ENCODE assay signal across 1 cellular context in the genomic region with DNA sequence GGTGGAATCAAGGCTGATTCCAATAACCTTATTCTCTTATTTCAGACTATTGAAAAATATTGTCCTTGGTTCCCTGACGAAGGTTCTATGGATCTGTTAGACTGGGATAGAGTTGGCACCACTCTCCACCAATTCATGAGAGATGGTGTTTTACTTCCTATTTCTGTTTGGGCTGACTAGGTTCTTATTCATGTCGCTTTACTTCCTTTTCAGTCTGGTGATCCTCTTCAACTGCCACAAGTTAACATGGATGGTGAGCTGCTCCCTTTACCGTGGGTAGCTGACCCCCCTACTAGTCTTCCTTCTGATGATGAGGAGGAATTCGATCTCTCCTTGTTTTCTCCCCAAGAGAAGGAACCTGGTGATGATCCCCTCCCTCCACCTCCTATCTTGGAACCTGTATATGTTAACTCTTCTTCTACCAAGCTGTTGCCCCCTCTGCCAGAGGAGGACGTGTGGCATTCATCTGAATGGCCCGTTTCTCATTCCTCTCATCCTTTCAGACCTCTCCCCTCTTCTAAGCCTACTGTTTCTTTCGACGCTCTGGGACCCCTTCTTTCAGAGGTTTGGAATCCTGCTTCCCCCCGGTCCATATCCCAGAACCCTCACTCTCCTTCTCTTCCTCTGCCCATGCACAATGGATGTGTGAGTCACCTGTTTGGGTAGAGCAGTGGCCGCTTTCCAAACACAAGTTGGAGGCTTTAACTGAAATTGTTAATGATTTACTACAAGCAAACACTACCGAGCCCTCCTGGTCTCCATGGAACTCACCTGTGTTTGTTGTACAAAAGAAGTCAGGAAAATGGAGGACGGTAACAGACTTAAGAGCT.
TF ChIP-seq lines count a peak whose summit lies in the region.

No MANE protein-coding gene starts in this region.

TF ChIP-seq in HepG2, 621 proteins besides CTCF, POLR2A, EP300 and RAD21 (continued from another document):
- peak; percentile 89 for TF ChIP-seq ZNF280D (CRISPR knock-in tag; IDR thresholded peaks at IDR 0.05)
- peak; percentile 69 for TF ChIP-seq ZNF331 (CRISPR knock-in tag; IDR thresholded peaks at IDR 0.05)
- TF ChIP-seq YEATS4 (CRISPR knock-in tag; IDR thresholded peaks at IDR 0.05; ENCODE audit: borderline replicate concordance), result 0 out of 2 replicates have a peak, but pooled peaks have one; percentile 41
- no peak for TF ChIP-seq ZNF549 (CRISPR knock-in tag; IDR thresholded peaks at IDR 0.05)
- TF ChIP-seq ZBTB7B (CRISPR knock-in tag; IDR thresholded peaks at IDR 0.05), result peak; percentile 79
- TF ChIP-seq ZNF160 (CRISPR knock-in tag; IDR thresholded peaks at IDR 0.05), result peak; percentile 72; the same call in 1 of the 2 replicates
- no peak for TF ChIP-seq ZNF10 (CRISPR knock-in tag; IDR thresholded peaks at IDR 0.05; ENCODE audit: borderline replicate concordance, low read depth)
- peak; percentile 45; the same call in 1 of the 2 replicates for TF ChIP-seq CBX5 (CRISPR knock-in tag; IDR thresholded peaks at IDR 0.05; ENCODE audit: borderline replicate concordance)
- peak; percentile 76 for TF ChIP-seq KAT8 (CRISPR knock-in tag; IDR thresholded peaks at IDR 0.05)
- TF ChIP-seq CSRNP1 (CRISPR knock-in tag; IDR thresholded peaks at IDR 0.05), result no peak
- peak; percentile 36; the same call in 1 of the 2 replicates for TF ChIP-seq ZBTB46 (CRISPR knock-in tag; IDR thresholded peaks at IDR 0.05; ENCODE audit: borderline replicate concordance)
- TF ChIP-seq, protein P1, sequence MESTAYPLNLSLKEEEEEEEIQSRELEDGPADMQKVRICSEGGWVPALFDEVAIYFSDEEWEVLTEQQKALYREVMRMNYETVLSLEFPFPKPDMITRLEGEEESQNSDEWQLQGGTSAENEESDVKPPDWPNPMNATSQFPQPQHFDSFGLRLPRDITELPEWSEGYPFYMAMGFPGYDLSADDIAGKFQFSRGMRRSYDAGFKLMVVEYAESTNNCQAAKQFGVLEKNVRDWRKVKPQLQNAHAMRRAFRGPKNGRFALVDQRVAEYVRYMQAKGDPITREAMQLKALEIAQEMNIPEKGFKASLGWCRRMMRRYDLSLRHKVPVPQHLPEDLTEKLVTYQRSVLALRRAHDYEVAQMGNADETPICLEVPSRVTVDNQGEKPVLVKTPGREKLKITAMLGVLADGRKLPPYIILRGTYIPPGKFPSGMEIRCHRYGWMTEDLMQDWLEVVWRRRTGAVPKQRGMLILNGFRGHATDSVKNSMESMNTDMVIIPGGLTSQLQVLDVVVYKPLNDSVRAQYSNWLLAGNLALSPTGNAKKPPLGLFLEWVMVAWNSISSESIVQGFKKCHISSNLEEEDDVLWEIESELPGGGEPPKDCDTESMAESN (CRISPR knock-in tag; conservative IDR thresholded peaks at IDR 0.05), result peak; percentile 71; the same call in 1 of the 2 replicates
- peak; percentile 67 for TF ChIP-seq TEAD3 (CRISPR knock-in tag; optimal IDR thresholded peaks at IDR 0.05; ENCODE audit: borderline replicate concordance)
- no peak for TF ChIP-seq SRF (IDR thresholded peaks at IDR 0.05; ENCODE audit: low read depth, low read length)
- TF ChIP-seq ZNF839 (CRISPR knock-in tag; IDR thresholded peaks at IDR 0.05; ENCODE audit: borderline replicate concordance), result no peak
- TF ChIP-seq ZNF143 (CRISPR knock-in tag; IDR thresholded peaks at IDR 0.05), result peak; percentile 61
- TF ChIP-seq POGZ (CRISPR knock-in tag; IDR thresholded peaks at IDR 0.05), result peak; percentile 90
- TF ChIP-seq SAP130 (CRISPR knock-in tag; IDR thresholded peaks at IDR 0.05; ENCODE audit: low read depth), result peak; percentile 90
- TF ChIP-seq ZSCAN31 (CRISPR knock-in tag; IDR thresholded peaks at IDR 0.05; ENCODE audit: low read depth), result 0 out of 2 replicates have a peak, but pooled peaks have one; percentile 36
- TF ChIP-seq EZH2 (conservative IDR thresholded peaks at IDR 0.05; ENCODE audit: low read depth, low read length), result no peak
- TF ChIP-seq, protein P2, sequence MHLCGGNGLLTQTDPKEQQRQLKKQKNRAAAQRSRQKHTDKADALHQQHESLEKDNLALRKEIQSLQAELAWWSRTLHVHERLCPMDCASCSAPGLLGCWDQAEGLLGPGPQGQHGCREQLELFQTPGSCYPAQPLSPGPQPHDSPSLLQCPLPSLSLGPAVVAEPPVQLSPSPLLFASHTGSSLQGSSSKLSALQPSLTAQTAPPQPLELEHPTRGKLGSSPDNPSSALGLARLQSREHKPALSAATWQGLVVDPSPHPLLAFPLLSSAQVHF (CRISPR knock-in tag; IDR thresholded peaks at IDR 0.05), result no peak
- TF ChIP-seq MEF2D (CRISPR knock-in tag; IDR thresholded peaks at IDR 0.05), result peak; percentile 95
- TF ChIP-seq DNMT1 (CRISPR knock-in tag; IDR thresholded peaks at IDR 0.05), result 0 out of 2 replicates have a peak, but pooled peaks have one; percentile 21
- no peak for TF ChIP-seq CAMTA2 (CRISPR knock-in tag; IDR thresholded peaks at IDR 0.05; ENCODE audit: borderline replicate concordance)
- TF ChIP-seq, protein P3, sequence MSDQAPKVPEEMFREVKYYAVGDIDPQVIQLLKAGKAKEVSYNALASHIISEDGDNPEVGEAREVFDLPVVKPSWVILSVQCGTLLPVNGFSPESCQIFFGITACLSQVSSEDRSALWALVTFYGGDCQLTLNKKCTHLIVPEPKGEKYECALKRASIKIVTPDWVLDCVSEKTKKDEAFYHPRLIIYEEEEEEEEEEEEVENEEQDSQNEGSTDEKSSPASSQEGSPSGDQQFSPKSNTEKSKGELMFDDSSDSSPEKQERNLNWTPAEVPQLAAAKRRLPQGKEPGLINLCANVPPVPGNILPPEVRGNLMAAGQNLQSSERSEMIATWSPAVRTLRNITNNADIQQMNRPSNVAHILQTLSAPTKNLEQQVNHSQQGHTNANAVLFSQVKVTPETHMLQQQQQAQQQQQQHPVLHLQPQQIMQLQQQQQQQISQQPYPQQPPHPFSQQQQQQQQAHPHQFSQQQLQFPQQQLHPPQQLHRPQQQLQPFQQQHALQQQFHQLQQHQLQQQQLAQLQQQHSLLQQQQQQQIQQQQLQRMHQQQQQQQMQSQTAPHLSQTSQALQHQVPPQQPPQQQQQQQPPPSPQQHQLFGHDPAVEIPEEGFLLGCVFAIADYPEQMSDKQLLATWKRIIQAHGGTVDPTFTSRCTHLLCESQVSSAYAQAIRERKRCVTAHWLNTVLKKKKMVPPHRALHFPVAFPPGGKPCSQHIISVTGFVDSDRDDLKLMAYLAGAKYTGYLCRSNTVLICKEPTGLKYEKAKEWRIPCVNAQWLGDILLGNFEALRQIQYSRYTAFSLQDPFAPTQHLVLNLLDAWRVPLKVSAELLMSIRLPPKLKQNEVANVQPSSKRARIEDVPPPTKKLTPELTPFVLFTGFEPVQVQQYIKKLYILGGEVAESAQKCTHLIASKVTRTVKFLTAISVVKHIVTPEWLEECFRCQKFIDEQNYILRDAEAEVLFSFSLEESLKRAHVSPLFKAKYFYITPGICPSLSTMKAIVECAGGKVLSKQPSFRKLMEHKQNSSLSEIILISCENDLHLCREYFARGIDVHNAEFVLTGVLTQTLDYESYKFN (CRISPR knock-in tag; conservative IDR thresholded peaks at IDR 0.05), result peak; percentile 96
- TF ChIP-seq TGIF2 (CRISPR knock-in tag; IDR thresholded peaks at IDR 0.05), result peak; percentile 56; the same call in 1 of the 2 replicates
- no peak for TF ChIP-seq POLR2AphosphoS2 (IDR thresholded peaks at IDR 0.05; ENCODE audit: low read depth, low read length)
- TF ChIP-seq HNF4A (CRISPR knock-in tag; IDR thresholded peaks at IDR 0.05), result 0 out of 2 replicates have a peak, but pooled peaks have one; percentile 10
- peak; percentile 71 for TF ChIP-seq FOXO1 (CRISPR knock-in tag; IDR thresholded peaks at IDR 0.05)
- no peak for TF ChIP-seq ZNF180 (CRISPR knock-in tag; IDR thresholded peaks at IDR 0.05; ENCODE audit: borderline replicate concordance, low read depth)
- TF ChIP-seq, protein P4, sequence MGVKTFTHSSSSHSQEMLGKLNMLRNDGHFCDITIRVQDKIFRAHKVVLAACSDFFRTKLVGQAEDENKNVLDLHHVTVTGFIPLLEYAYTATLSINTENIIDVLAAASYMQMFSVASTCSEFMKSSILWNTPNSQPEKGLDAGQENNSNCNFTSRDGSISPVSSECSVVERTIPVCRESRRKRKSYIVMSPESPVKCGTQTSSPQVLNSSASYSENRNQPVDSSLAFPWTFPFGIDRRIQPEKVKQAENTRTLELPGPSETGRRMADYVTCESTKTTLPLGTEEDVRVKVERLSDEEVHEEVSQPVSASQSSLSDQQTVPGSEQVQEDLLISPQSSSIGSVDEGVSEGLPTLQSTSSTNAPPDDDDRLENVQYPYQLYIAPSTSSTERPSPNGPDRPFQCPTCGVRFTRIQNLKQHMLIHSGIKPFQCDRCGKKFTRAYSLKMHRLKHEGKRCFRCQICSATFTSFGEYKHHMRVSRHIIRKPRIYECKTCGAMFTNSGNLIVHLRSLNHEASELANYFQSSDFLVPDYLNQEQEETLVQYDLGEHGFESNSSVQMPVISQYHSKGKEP (CRISPR knock-in tag; IDR thresholded peaks at IDR 0.05), result no peak
